ENCODE assay signal across 29 cellular contexts in the genomic region with DNA sequence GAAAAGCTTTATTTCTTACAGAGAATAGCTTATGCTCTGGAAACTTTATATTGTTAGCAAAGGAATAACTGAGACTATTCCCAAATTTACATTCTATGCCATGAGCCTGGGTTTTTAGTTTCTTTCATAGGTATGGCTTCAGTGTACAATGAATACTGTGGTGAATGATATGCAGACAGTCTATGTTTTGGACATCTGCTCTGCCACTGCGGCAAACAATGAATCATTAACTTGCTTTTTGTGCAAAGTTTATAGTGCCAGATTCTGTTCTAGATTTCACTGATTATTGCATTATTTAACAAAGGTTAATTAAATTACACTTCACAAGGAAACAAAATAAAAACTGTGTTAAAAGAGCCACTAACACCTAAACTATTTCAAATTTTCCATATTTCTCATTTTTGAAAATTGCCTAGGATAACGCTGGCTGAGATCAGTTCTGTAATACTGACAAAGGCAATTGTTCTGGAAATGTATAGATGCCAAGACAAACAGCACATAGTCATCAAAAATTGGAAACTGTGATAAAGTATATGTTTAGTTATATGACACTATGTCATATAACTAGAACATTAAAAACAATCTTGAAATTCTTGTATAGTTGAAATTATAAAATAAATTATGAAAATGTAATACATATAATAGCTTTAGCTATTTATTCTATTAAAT.
"Had no signal": no experiment of that assay in that cellular context is flagged by ENCODE, and none has a peak within 500 bp of the region (broad histone marks: within the 10 kb centered on the region; RNA-seq: fewer than 3 reads in every experiment).

No MANE protein-coding gene starts in this region.

- H3K9me3 ChIP-seq: adrenal gland, body of pancreas, gastroesophageal sphincter, thoracic aorta had no signal

- H3K79me2 ChIP-seq: hepatocyte had no signal

- H3K4me1 ChIP-seq: adrenal gland, body of pancreas, gastroesophageal sphincter had no signal

- ATAC-seq: body of pancreas; gastroesophageal sphincter; left colon; naive thymus-derived CD8-positive, alpha-beta T cell; right cardiac atrium had no signal

- H3K4me2 ChIP-seq: hepatocyte had no signal

- H2AFZ ChIP-seq: hepatocyte had no signal

- DNase-seq: activated CD4-positive, alpha-beta memory T cell treated with anti-CD3 and anti-CD28 coated beads for 36 hours; activated CD4-positive, alpha-beta T cell treated with anti-CD3 and anti-CD28 coated beads for 4 hours; activated CD8-positive, alpha-beta memory T cell treated with anti-CD3 and anti-CD28 coated beads, Interleukin-2, amount 50 U/mL, for 4 hours; activated effector memory CD4-positive, alpha-beta T cell treated with anti-CD3 and anti-CD28 coated beads, Interleukin-2, amount 50 U/mL, for 16 hours; activated naive CD4-positive, alpha-beta T cell treated with anti-CD3 and anti-CD28 coated beads for 36 hours; activated naive CD8-positive, alpha-beta T cell treated with anti-CD3 and anti-CD28 coated beads for 36 hours; activated T-cell treated with anti-CD3 and anti-CD28 coated beads, Interleukin-2, amount 50 U/mL, for 1 hour; adrenal gland; aorta; body of pancreas; dorsolateral prefrontal cortex; effector memory CD4-positive, alpha-beta T cell; erythroblast; left colon; mesenchymal stem cell; naive thymus-derived CD8-positive, alpha-beta T cell; nucleus accumbens; posterior cingulate gyrus; right cardiac atrium; stimulated activated CD4-positive, alpha-beta T cell treated with anti-CD3 and anti-CD28 coated beads, Interleukin-2, amount 100 ng/mL, for 48 hours; stimulated activated naive CD4-positive, alpha-beta T cell treated with Interleukin-2 at 50 U/mL for 16 hours; trophoblast cell had no signal

- FAIRE-seq: colon, keratinocyte, urothelium cell line had no signal

- H3K4me3 ChIP-seq: adrenal gland, body of pancreas, dorsolateral prefrontal cortex, gastroesophageal sphincter, hepatocyte, thoracic aorta had no signal

- H3K27me3 ChIP-seq: adrenal gland, body of pancreas, dorsolateral prefrontal cortex, gastroesophageal sphincter, hepatocyte had no signal

- H3K27ac ChIP-seq: adrenal gland, body of pancreas, gastroesophageal sphincter, hepatocyte, thoracic aorta, VCaP had no signal
